Comparison of ENCODE assay signal across 27 cellular contexts in the genomic region with DNA sequence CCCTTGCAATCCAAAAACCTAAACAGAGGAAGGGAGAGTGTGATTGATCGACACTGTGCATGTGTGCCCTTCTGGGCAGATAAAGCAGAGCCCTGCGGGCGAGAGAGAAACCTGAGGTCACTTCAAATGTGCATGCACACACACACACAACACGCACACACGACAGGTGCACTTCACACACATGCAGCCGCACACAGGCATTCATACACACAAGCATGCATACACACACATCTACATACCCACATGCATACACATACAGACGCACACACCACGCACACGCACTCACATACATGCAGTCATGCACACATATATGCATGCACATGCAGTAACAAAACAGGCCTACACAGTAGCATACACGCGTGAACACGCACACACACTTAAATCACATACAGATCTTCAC.
"Had no signal": no experiment of that assay in that cellular context is flagged by ENCODE, and none has a peak within 500 bp of the region (broad histone marks: within the 10 kb centered on the region; RNA-seq: fewer than 3 reads in every experiment).

No MANE protein-coding gene starts in this region.

- H3K27ac ChIP-seq: dorsolateral prefrontal cortex, epithelial cell of prostate, gastrocnemius medialis, heart right ventricle, lower lobe of right lung, neutrophil, pancreas, prostate gland, right atrium auricular region, suprapubic skin, transverse colon, upper lobe of right lung, vagina had no signal

- H3K36me3 ChIP-seq: gastrocnemius medialis, neutrophil, pancreas, prostate gland, suprapubic skin, transverse colon, upper lobe of right lung had no signal

- H3K27me3 ChIP-seq: dorsolateral prefrontal cortex, gastrocnemius medialis, heart right ventricle, pancreas, right atrium auricular region, suprapubic skin, transverse colon, upper lobe of right lung, vagina had no signal

- H3K4me1 ChIP-seq: pancreas, prostate gland, vagina had no signal

- H3K4me2 ChIP-seq: smooth muscle cell had no signal

- ATAC-seq: gastrocnemius medialis; left ventricle myocardium superior; lower lobe of right lung; natural killer cell; pancreas; stimulated activated naive CD8-positive, alpha-beta T cell treated with anti-CD3 and anti-CD28 coated beads, Interleukin-15, amount 100 ng/mL, for 72 hours had no signal

- FAIRE-seq: pancreas had no signal

- DNase-seq: dorsolateral prefrontal cortex; effector CD4-positive, alpha-beta T cell; foreskin fibroblast; gastrocnemius medialis; heart right ventricle; hippocampal formation; immature natural killer cell; islet precursor cell; left ventricle myocardium superior; lower lobe of right lung; natural killer cell; pancreas; stimulated activated CD4-positive, alpha-beta T cell treated with anti-CD3 and anti-CD28 coated beads, Interleukin-12 subunit alpha, Interleukin-12 subunit beta, amount 100 ng/mL, for 4 hours; stimulated activated CD4-positive, alpha-beta T cell treated with anti-CD3 and anti-CD28 coated beads, Interleukin-1b, Interleukin-23, amount 100 ng/mL, for 48 hours; stimulated activated CD4-positive, alpha-beta T cell treated with anti-CD3 and anti-CD28 coated beads, Interleukin-4, amount 100 ng/mL, for 1 hour; stimulated activated CD8-positive, alpha-beta memory T cell treated with anti-CD3 and anti-CD28 coated beads, Interleukin-4, amount 100 ng/mL, for 48 hours; stimulated activated naive CD4-positive, alpha-beta T cell; stimulated activated naive CD8-positive, alpha-beta T cell treated with anti-CD3 and anti-CD28 coated beads, Interleukin-15, amount 100 ng/mL, for 72 hours; transverse colon; upper lobe of right lung had no signal

- H3K4me3 ChIP-seq: dorsolateral prefrontal cortex, gastrocnemius medialis, heart right ventricle, lower lobe of right lung, pancreas, prostate gland, right atrium auricular region, smooth muscle cell, suprapubic skin, transverse colon, upper lobe of right lung, vagina had no signal

- H3K9me3 ChIP-seq: gastrocnemius medialis, heart right ventricle, lower lobe of right lung, neutrophil, pancreas, prostate gland, right atrium auricular region, suprapubic skin, transverse colon, upper lobe of right lung, vagina had no signal
